In genomic region chr1:44609412-44609767, GRCh38 we compare ENCODE assay signal across 8 cellular contexts.
DNase-seq lines count a peak whose midpoint lies in the region; ATAC-seq, FAIRE-seq and TF ChIP-seq lines count a peak whose summit lies in the region.

No MANE protein-coding gene starts in this region.

- H3K27ac Mint-ChIP-seq in activated CD4-positive, alpha-beta memory T cell treated with anti-CD3 and anti-CD28 coated beads for 36 hours: no peak overlapping the region
- no peak overlapping the region for H3K27ac Mint-ChIP-seq in activated CD4-positive, alpha-beta memory T cell treated with anti-CD3 and anti-CD28 coated beads, Interleukin-2, amount 10 ng/mL, durations not matched to agents 7 days and 5 days

- H3K9ac ChIP-seq in mesendoderm (ENCODE audit: low read length): no peak overlapping the region

- H3K4me1 ChIP-seq in RWPE2 (ENCODE audit: insufficient read depth, poor library complexity, severe bottlenecking) (peaks cover 9% of the 10 kb centered on the region), mesendoderm (ENCODE audit: control insufficient read depth, low read depth, low read length) (no peaks in the 10 kb centered on the region)

- no peak overlapping the region for H3K23ac ChIP-seq in mesendoderm (ENCODE audit: low read length)

- no peak for FAIRE-seq in GM12891 (lab: Jason Lieb, UNC)

- TF ChIP-seq POLR2A in GM12891 (IDR thresholded peaks at IDR 0.05; ENCODE audit: low read depth, low read length): no peak

- no peak overlapping the region for H3K4me3 ChIP-seq in RWPE2 (ENCODE audit: severe bottlenecking)
- no peak overlapping the region for H3K4me3 ChIP-seq in choroid plexus epithelial cell (ENCODE audit: low read depth, low read length)
- H3K4me3 ChIP-seq in mesendoderm (ENCODE audit: low read length): no peak overlapping the region

- POLR2A ChIA-PET in activated CD4-positive, alpha-beta memory T cell treated with anti-CD3 and anti-CD28 coated beads for 36 hours (lab: Charles Lee): no interaction called here
- POLR2A ChIA-PET in activated CD4-positive, alpha-beta memory T cell treated with anti-CD3 and anti-CD28 coated beads, Interleukin-2, amount 10 ng/mL, durations not matched to agents 7 days and 5 days (lab: Charles Lee): interaction anchor here (1.2 kb wide), 1 partner anchor 21 kb away, joined by 3 read pairs; no protein-coding TSS in a partner anchor

- no peak overlapping the region for H3K18ac ChIP-seq in mesendoderm (ENCODE audit: low read length)

- H3K9me3 Mint-ChIP-seq in activated CD4-positive, alpha-beta memory T cell treated with anti-CD3 and anti-CD28 coated beads for 36 hours: no peaks in the 10 kb centered on the region
- H3K9me3 Mint-ChIP-seq in activated CD4-positive, alpha-beta memory T cell treated with anti-CD3 and anti-CD28 coated beads, Interleukin-2, amount 10 ng/mL, durations not matched to agents 7 days and 5 days: no peaks in the 10 kb centered on the region

- H3K27ac ChIP-seq in RWPE2 (ENCODE audit: poor library complexity, severe bottlenecking) (no peak overlapping the region), mesendoderm (ENCODE audit: low read depth, low read length) (no peak overlapping the region)

- no CpG with 5 or more reads among the region's 10 CpGs for WGBS in mesendoderm (ENCODE audit: extremely low coverage, insufficient coverage, low lambda C conversion rate)

- H3K79me2 ChIP-seq in mesendoderm (ENCODE audit: control insufficient read depth, insufficient read depth, low read length): no peaks in the 10 kb centered on the region

- no peak overlapping the region for H2BK120ac ChIP-seq in mesendoderm (ENCODE audit: low read depth, low read length)

- H3K79me1 ChIP-seq in mesendoderm (ENCODE audit: low read length): no peaks in the 10 kb centered on the region

- H3K27me3 Mint-ChIP-seq in activated CD4-positive, alpha-beta memory T cell treated with anti-CD3 and anti-CD28 coated beads for 36 hours: no peaks in the 10 kb centered on the region
- H3K27me3 Mint-ChIP-seq in activated CD4-positive, alpha-beta memory T cell treated with anti-CD3 and anti-CD28 coated beads, Interleukin-2, amount 10 ng/mL, durations not matched to agents 7 days and 5 days: peaks cover 3% of the 10 kb centered on the region

- no peak overlapping the region for H2BK15ac ChIP-seq in mesendoderm (replicated peaks; ENCODE audit: low read depth)

- H3K4me2 ChIP-seq in mesendoderm (ENCODE audit: low read length): no peak overlapping the region

- H3K36me3 ChIP-seq in RWPE2 (ENCODE audit: low read depth): no peaks in the 10 kb centered on the region
- no peaks in the 10 kb centered on the region for H3K36me3 ChIP-seq in mesendoderm (ENCODE audit: control insufficient read depth, insufficient read depth, low read length)

- H3K36me3 Mint-ChIP-seq in activated CD4-positive, alpha-beta memory T cell treated with anti-CD3 and anti-CD28 coated beads for 36 hours: no peaks in the 10 kb centered on the region
- no peaks in the 10 kb centered on the region for H3K36me3 Mint-ChIP-seq in activated CD4-positive, alpha-beta memory T cell treated with anti-CD3 and anti-CD28 coated beads, Interleukin-2, amount 10 ng/mL, durations not matched to agents 7 days and 5 days (ENCODE audit: low read depth)

- H2BK5ac ChIP-seq in mesendoderm (ENCODE audit: low read length): no peak overlapping the region

- no peaks in the 10 kb centered on the region for H3K4me1 Mint-ChIP-seq in activated CD4-positive, alpha-beta memory T cell treated with anti-CD3 and anti-CD28 coated beads for 36 hours (ENCODE audit: low read depth)
- no peaks in the 10 kb centered on the region for H3K4me1 Mint-ChIP-seq in activated CD4-positive, alpha-beta memory T cell treated with anti-CD3 and anti-CD28 coated beads, Interleukin-2, amount 10 ng/mL, durations not matched to agents 7 days and 5 days

- H4K5ac ChIP-seq in mesendoderm (ENCODE audit: low read length): no peak overlapping the region

- no peaks in the 10 kb centered on the region for H3K9me3 ChIP-seq in RWPE2 (ENCODE audit: severe bottlenecking)

- ATAC-seq in RWPE2 (ENCODE audit: low read depth): peak; percentile 42; the same call in 1 of the 3 replicates
- ATAC-seq in HG03280 (IDR thresholded peaks at IDR 0.05; ENCODE audit: unreplicated experiment): no peak

- intact Hi-C loops in activated CD4-positive, alpha-beta memory T cell treated with anti-CD3 and anti-CD28 coated beads for 36 hours (cut with micrococcal nuclease): loop anchor here (2.0 kb wide), 1 partner anchor 43 kb away; no protein-coding TSS in a partner anchor

- H4K8ac ChIP-seq in mesendoderm (ENCODE audit: low read depth, low read length): no peak overlapping the region

- no peak overlapping the region for H2AK5ac ChIP-seq in mesendoderm (ENCODE audit: low read length)

- DNase-seq in activated CD4-positive, alpha-beta memory T cell treated with anti-CD3 and anti-CD28 coated beads for 36 hours: peak; percentile 45
- no peak for DNase-seq in activated CD4-positive, alpha-beta memory T cell treated with anti-CD3 and anti-CD28 coated beads, Interleukin-2, amount 10 ng/mL, durations not matched to agents 7 days and 5 days
- no peak for DNase-seq in RWPE2 (ENCODE audit: low spot score)
- DNase-seq in choroid plexus epithelial cell (ENCODE audit: low read depth): peak; percentile 55
- peak; percentile 82 for DNase-seq in mesendoderm
- DNase-seq in GM12891 (ENCODE audit: insufficient read length, low spot score): no peak
- DNase-seq in HuH-7.5 (ENCODE audit: low spot score): no peak

- H3K56ac ChIP-seq in mesendoderm (ENCODE audit: low read length): no peak overlapping the region

- CTCF ChIA-PET in activated CD4-positive, alpha-beta memory T cell treated with anti-CD3 and anti-CD28 coated beads for 36 hours (lab: Charles Lee): interaction anchor here (1.2 to 5.1 kb wide), 4 partner anchors 12 to 231 kb away, joined by 4 to 47 read pairs (median 4); no protein-coding TSS in a partner anchor
- CTCF ChIA-PET in activated CD4-positive, alpha-beta memory T cell treated with anti-CD3 and anti-CD28 coated beads, Interleukin-2, amount 10 ng/mL, durations not matched to agents 7 days and 5 days (lab: Charles Lee): interaction anchor here (1.2 to 5.4 kb wide), 2 partner anchors 37 to 43 kb away, joined by 3 to 34 read pairs; no protein-coding TSS in a partner anchor

- H3K27me3 ChIP-seq in RWPE2 (ENCODE audit: insufficient read depth, poor library complexity, severe bottlenecking) (no peaks in the 10 kb centered on the region), mesendoderm (ENCODE audit: insufficient read depth, low read length, poor library complexity) (no peaks in the 10 kb centered on the region)

- TF ChIP-seq CTCF in RWPE2 (IDR thresholded peaks at IDR 0.05; ENCODE audit: poor library complexity, severe bottlenecking) (peak; percentile 47), choroid plexus epithelial cell (conservative IDR thresholded peaks at IDR 0.05; ENCODE audit: low read depth, low read length) (peak; percentile 75)

- no peak overlapping the region for H3K4me3 Mint-ChIP-seq in activated CD4-positive, alpha-beta memory T cell treated with anti-CD3 and anti-CD28 coated beads for 36 hours
- H3K4me3 Mint-ChIP-seq in activated CD4-positive, alpha-beta memory T cell treated with anti-CD3 and anti-CD28 coated beads, Interleukin-2, amount 10 ng/mL, durations not matched to agents 7 days and 5 days: no peak overlapping the region

- no peak overlapping the region for H3K4ac ChIP-seq in mesendoderm (ENCODE audit: low read depth, low read length)

TF ChIP-seq in GM12891, 5 proteins besides CTCF, POLR2A, EP300 and RAD21:
- TF ChIP-seq TAF1 (IDR thresholded peaks at IDR 0.05; ENCODE audit: low read depth, low read length): no peak
TF ChIP-seq in GM12891: peak in this region for 0.

Comparison
In these comparisons a context has a peak if more than half of its experiments do, and no peak if none do; other contexts are left out.
1. DNase-seq: peak in activated CD4-positive, alpha-beta memory T cell treated with anti-CD3 and anti-CD28 coated beads for 36 hours (single experiment), choroid plexus epithelial cell (single experiment) and mesendoderm (single experiment); none in activated CD4-positive, alpha-beta memory T cell treated with anti-CD3 and anti-CD28 coated beads, Interleukin-2, amount 10 ng/mL, durations not matched to agents 7 days and 5 days (single experiment), RWPE2 (single experiment), GM12891 (single experiment) and HuH-7.5 (single experiment).